In the genomic region with DNA sequence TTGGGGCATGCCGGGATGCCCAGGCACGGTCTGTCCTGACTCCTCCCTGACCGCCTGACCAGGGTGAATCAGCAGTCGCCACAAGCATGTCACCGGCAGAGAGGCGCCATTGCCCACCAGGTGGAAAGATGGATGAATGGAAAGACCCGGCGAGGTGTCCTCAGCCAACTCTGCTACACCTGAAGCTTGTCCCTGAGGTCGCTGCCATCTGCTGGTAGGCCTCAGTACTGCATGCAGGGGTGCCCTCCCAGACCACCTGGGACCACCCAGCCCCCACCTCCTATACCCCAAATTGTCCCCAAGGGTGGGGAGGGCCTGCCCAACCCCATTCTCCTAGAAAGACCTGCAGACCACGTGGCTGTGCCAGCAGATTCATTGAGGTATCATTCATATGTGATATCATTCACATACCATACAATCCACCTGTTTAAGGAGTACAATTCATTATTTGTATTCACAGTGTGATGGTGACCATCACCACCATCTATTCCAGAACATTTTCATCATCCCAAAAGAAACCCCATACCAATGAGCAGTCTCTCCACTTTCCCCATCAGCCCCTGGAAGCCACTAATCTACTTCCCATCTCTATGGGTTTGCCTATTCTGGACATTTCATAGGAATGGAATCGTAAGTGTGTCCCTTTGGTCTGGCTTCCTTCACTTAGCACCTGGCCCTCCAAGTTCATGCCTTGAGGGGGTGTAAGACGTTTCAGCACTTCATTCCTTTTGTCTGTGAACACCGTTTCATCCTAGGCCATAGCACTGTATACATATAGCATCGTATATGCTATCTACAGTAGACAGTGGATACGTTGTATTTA, we compare ENCODE assay signal across 8 cellular contexts. TPM values are rescaled to one million over a fixed set of nuclear protein-coding genes. Genes with fewer than 3 reads are reported as not detected.
DNase-seq lines count a peak whose midpoint lies in the region; ATAC-seq lines count a peak whose summit lies in the region.

No MANE protein-coding gene starts in this region.

- H3K36me3 ChIP-seq in H7 (replicated peaks; ENCODE audit: control insufficient read depth, insufficient read depth, low read length), result no peaks in the 10 kb centered on the region

- no peak for ATAC-seq in HG02852 (IDR thresholded peaks at IDR 0.05; ENCODE audit: unreplicated experiment)

- peak; percentile 9 for DNase-seq in ACHN
- peak; percentile 94 for DNase-seq in H7
- DNase-seq in activated CD8-positive, alpha-beta memory T cell treated with anti-CD3 and anti-CD28 coated beads for 24 hours, result peak; percentile 70
- peak; percentile 9 for DNase-seq in glomerular visceral epithelial cell (ENCODE audit: extremely low spot score)
- DNase-seq in stimulated activated CD4-positive, alpha-beta T cell treated with anti-CD3 and anti-CD28 coated beads, Interleukin-4, amount 100 ng/mL, for 4 hours, result peak; percentile 7 to 24
- DNase-seq in pons (ENCODE audit: low spot score), result no peak
- DNase-seq in SW 1271 (lab: John Stamatoyannopoulos, UW), result no peak

- in situ Hi-C loops in ACHN (cut with HindIII; ENCODE audit: low pct_ligation_motif_present, low pct_unique_long_range_greater_than_20kb, low sequenced_read_pairs), result no loop called here

- no peak overlapping the region for H3K4me3 ChIP-seq in H7 (ENCODE audit: insufficient read depth, low read depth, low read length)

- no peaks in the 10 kb centered on the region for H3K27me3 ChIP-seq in H7 (ENCODE audit: control insufficient read depth, insufficient read depth, low read length)

RNA-seq across cellular contexts. Expression of a gene that starts 17.5 kb away (rescaled TPM):
- 0.15 TPM in 1 of 2 replicates, not detected in the other for total RNA-seq in H7 (2014; rRNA removed; shearing (Covaris generic))

RNA-seq across cellular contexts. Expression of a gene that starts 26.6 kb away (rescaled TPM):
- 11.8 and 15.9 TPM in 2 replicates for total RNA-seq in H7 (2014; rRNA removed; shearing (Covaris generic))

Comparison
In these comparisons a context has a peak if more than half of its experiments do, and no peak if none do; other contexts are left out.
1. DNase-seq: peak in ACHN (single experiment), H7 (single experiment), activated CD8-positive, alpha-beta memory T cell treated with anti-CD3 and anti-CD28 coated beads for 24 hours (single experiment), glomerular visceral epithelial cell (single experiment) and stimulated activated CD4-positive, alpha-beta T cell treated with anti-CD3 and anti-CD28 coated beads, Interleukin-4, amount 100 ng/mL, for 4 hours (2 of 2); none in pons (single experiment) and SW 1271 (0 of 2).